In the genomic region with DNA sequence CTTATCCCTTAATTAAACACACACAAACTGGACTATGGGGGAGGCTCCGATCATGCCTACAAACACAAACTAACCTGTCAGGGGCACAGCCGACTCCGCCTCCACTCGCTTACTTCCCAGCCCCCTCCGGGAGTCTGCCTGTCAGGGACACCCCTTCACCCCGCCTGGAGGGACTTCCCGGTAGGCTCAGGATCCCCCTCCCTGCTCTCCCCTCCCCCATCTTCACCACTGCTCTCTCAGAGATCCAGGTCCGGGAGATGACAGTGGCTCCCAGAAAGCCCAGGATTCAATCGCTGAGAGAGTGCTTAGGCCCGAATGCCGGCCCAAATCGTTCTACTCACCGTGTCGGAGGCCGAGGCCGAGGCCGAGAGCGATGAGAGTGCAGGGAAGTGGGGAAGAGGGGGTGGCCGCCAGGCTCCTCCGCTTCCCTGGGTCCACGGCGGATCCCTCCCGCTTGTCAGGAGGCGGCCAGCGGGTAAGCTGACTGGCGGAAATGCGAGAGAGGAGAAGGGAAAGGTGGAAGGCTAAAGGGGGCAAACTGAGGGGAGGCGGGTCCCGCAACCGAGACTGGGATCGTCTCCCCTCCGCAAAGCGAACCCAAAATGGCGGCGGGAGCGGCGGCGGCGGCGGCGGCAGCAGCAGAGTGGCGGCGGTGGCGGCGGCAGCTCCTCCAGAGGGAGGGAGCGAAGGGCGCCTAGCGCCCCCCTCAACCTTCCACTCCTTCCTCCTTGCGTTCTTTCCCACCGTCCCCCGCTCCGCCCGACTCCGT, we compare ENCODE assay signal across 8 cellular contexts. TPM values are rescaled to one million over a fixed set of nuclear protein-coding genes. Genes with fewer than 3 reads are reported as not detected.
DNase-seq lines count a peak whose midpoint lies in the region; ATAC-seq and TF ChIP-seq lines count a peak whose summit lies in the region.
"Not testable (repeated sequence)": the region's sequence is repeated elsewhere in the genome, so short reads cannot be mapped to it uniquely, and the experiment has no call there.

No MANE protein-coding gene starts in this region.

- ATAC-seq in GM21447 (IDR thresholded peaks at IDR 0.05; ENCODE audit: unreplicated experiment) (peak; percentile 1), SK-N-SH treated with all-trans-retinoic acid at 6 μM for 48 hours (peak; percentile 53)

- peak overlapping the region; percentile 96 for H3K9ac ChIP-seq in mucosa of stomach (ENCODE audit: low read length)

- peaks cover 15 to 59% (median 26%) of the 10 kb centered on the region in 3 donors for H3K4me1 ChIP-seq in esophagus squamous epithelium
- not testable (repeated sequence) for H3K4me1 ChIP-seq in mucosa of stomach (ENCODE audit: control insufficient read depth, insufficient read depth, low read length)

- WGBS in esophagus squamous epithelium, 2 donors = 1% methylated on average over 18 to 20 of the region's 54 CpGs

- not testable (repeated sequence) for H3K27me3 ChIP-seq in esophagus squamous epithelium; mucosa of stomach (ENCODE audit: control insufficient read depth, insufficient read depth, low read length)

- H3K9me3 ChIP-seq in esophagus squamous epithelium; mucosa of stomach (ENCODE audit: control insufficient read depth, low read length): not testable (repeated sequence)

- TF ChIP-seq CTCF in C4-2B (conservative IDR thresholded peaks at IDR 0.05); esophagus squamous epithelium (IDR thresholded peaks at IDR 0.05): not testable (repeated sequence)

- H3K36me3 ChIP-seq in esophagus squamous epithelium; mucosa of stomach (ENCODE audit: control insufficient read depth, insufficient read depth, low read length): not testable (repeated sequence)

- H3K4me3 ChIP-seq in esophagus squamous epithelium (peak overlapping the region; percentile 78 to 96 (median 95)), mucosa of stomach (ENCODE audit: low read length) (peak overlapping the region; percentile 71)

- not testable (repeated sequence) for TF ChIP-seq POLR2A in esophagus squamous epithelium (IDR thresholded peaks at IDR 0.05)

- intact Hi-C loops in esophagus squamous epithelium (cut with DNase I) = not testable (repeated sequence)

- DNase-seq in HT-29 (ENCODE audit: low spot score) (peak; percentile 36), activated gamma-delta T cell treated with Interleukin-2 at 50 U/mL for 16 hours (peak; percentile 52)
- DNase-seq in esophagus squamous epithelium (lab: John Stamatoyannopoulos, UW) = not testable (repeated sequence)
- peak; percentile 26 for DNase-seq in stimulated activated CD8-positive, alpha-beta memory T cell treated with anti-CD3 and anti-CD28 coated beads, Interleukin-12 subunit alpha, Interleukin-12 subunit beta, amount 100 ng/mL, for 1 hour (ENCODE audit: low read depth)

- H3K27ac ChIP-seq in C4-2B = peak overlapping the region; percentile 91
- H3K27ac ChIP-seq in esophagus squamous epithelium = peak overlapping the region; percentile 95 to 99 (median 98)

RNA-seq across cellular contexts. Expression of gene ASH1L, which starts 0.6 kb away (rescaled TPM):
- total RNA-seq in HT-29 (2014; rRNA removed; shearing (Covaris generic)) = 12.1 and 18.9 TPM in 2 replicates
- 10 to 100 TPM; 27.6 to 57.4 (median 31.2) TPM for total RNA-seq in esophagus squamous epithelium

RNA-seq across cellular contexts. Expression of gene MSTO1, which starts 48.0 kb away (rescaled TPM):
- total RNA-seq in HT-29 (2014; rRNA removed; shearing (Covaris generic)) = 31.3 and 43.8 TPM in 2 replicates
- total RNA-seq in esophagus squamous epithelium = 10 to 100 TPM in 3 of 4 donors, 1 to 10 TPM in 1; 2.6 to 17.9 (median 13.6) TPM
